In the genomic region with DNA sequence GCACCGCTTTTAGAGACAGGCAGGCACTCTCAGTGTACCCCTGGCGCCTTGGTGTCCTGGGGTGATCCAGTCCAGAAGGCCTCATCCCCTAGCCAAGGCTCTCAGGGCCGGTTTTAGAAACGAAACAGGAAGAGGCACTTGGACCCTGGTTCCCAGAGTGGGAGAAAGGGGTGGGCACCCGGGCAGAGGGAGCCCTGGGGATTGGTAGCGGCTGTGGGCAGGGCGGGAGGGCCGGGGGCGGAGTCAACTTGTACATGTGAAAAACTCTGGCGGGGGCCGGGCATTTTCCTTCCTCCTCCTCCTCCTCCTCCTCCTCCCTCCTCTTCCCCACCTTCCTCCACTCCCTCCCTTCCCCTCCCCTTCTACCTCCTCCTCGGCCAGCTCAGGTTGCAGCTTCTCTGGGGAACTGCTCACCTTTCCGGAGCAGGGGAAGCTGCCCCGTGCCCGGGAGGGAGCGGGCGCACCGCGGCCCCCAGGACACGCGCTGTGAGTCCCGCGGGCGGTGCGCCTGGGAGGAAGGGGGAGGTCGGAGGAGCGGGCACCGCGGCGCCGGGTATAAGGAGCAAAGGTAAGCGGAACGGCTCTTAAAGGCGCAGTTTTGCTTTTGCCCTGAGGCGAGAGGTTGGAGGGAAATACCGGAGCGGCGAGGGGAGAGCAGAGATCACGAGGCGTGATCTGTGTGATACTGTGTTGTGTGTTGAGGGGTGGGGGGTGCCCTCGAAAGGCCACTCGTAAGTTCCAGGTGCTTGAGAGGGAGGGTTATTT, we compare ENCODE assay signal across 1 cellular context.
A peak's percentile ranks its signal among the peaks of the same experiment; 100 is the strongest.
TF ChIP-seq lines count a peak whose summit lies in the region.

A gene (plus strand): TSS at position 359 of the 765 bp plus-strand sequence. CDS start 18,499 bp downstream, outside the sequence.

TF ChIP-seq in HepG2, 621 proteins besides CTCF, POLR2A, EP300 and RAD21 (continued from another document and continues in another):
- TF ChIP-seq, protein P1, sequence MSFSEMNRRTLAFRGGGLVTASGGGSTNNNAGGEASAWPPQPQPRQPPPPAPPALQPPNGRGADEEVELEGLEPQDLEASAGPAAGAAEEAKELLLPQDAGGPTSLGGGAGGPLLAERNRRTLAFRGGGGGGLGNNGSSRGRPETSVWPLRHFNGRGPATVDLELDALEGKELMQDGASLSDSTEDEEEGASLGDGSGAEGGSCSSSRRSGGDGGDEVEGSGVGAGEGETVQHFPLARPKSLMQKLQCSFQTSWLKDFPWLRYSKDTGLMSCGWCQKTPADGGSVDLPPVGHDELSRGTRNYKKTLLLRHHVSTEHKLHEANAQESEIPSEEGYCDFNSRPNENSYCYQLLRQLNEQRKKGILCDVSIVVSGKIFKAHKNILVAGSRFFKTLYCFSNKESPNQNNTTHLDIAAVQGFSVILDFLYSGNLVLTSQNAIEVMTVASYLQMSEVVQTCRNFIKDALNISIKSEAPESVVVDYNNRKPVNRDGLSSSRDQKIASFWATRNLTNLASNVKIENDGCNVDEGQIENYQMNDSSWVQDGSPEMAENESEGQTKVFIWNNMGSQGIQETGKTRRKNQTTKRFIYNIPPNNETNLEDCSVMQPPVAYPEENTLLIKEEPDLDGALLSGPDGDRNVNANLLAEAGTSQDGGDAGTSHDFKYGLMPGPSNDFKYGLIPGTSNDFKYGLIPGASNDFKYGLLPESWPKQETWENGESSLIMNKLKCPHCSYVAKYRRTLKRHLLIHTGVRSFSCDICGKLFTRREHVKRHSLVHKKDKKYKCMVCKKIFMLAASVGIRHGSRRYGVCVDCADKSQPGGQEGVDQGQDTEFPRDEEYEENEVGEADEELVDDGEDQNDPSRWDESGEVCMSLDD (CRISPR knock-in tag; IDR thresholded peaks at IDR 0.05; ENCODE audit: borderline replicate concordance): no peak
- no peak for TF ChIP-seq SMARCE1 (IDR thresholded peaks at IDR 0.05; ENCODE audit: borderline replicate concordance)
- peak; percentile 24; the same call in 1 of the 2 replicates for TF ChIP-seq ZFP90 (CRISPR knock-in tag; IDR thresholded peaks at IDR 0.05; ENCODE audit: borderline replicate concordance)
- 0 out of 2 replicates have a peak, but pooled peaks have one; percentile 14 for TF ChIP-seq GATAD2A (CRISPR knock-in tag; IDR thresholded peaks at IDR 0.05)
- TF ChIP-seq MTF2 (CRISPR knock-in tag; IDR thresholded peaks at IDR 0.05; ENCODE audit: borderline replicate concordance): peak; percentile 89; the same call in 1 of the 2 replicates
- TF ChIP-seq SALL1 (CRISPR knock-in tag; IDR thresholded peaks at IDR 0.05): 0 out of 2 replicates have a peak, but pooled peaks have one; percentile 39
- TF ChIP-seq ISX (CRISPR knock-in tag; conservative IDR thresholded peaks at IDR 0.05): no peak
- TF ChIP-seq KMT2A (CRISPR knock-in tag; IDR thresholded peaks at IDR 0.05): no peak
- no peak for TF ChIP-seq ZFP82 (CRISPR knock-in tag; IDR thresholded peaks at IDR 0.05; ENCODE audit: borderline replicate concordance)
- peak; percentile 94 for TF ChIP-seq ZNF263 (CRISPR knock-in tag; IDR thresholded peaks at IDR 0.05)
- TF ChIP-seq, protein P2, sequence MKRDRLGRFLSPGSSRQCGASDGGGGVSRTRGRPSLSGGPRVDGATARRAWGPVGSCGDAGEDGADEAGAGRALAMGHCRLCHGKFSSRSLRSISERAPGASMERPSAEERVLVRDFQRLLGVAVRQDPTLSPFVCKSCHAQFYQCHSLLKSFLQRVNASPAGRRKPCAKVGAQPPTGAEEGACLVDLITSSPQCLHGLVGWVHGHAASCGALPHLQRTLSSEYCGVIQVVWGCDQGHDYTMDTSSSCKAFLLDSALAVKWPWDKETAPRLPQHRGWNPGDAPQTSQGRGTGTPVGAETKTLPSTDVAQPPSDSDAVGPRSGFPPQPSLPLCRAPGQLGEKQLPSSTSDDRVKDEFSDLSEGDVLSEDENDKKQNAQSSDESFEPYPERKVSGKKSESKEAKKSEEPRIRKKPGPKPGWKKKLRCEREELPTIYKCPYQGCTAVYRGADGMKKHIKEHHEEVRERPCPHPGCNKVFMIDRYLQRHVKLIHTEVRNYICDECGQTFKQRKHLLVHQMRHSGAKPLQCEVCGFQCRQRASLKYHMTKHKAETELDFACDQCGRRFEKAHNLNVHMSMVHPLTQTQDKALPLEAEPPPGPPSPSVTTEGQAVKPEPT (CRISPR knock-in tag; IDR thresholded peaks at IDR 0.05; ENCODE audit: low read depth): no peak; the same call in 1 of the 2 replicates
- no peak; the same call in 1 of the 2 replicates for TF ChIP-seq ZNF761 (CRISPR knock-in tag; conservative IDR thresholded peaks at IDR 0.05)
- TF ChIP-seq MTA1 (CRISPR knock-in tag; IDR thresholded peaks at IDR 0.05; ENCODE audit: borderline replicate concordance): peak; percentile 79; the same call in 1 of the 2 replicates
- TF ChIP-seq HNRNPLL (IDR thresholded peaks at IDR 0.05; ENCODE audit: low read depth, low read length, poor library complexity, severe bottlenecking): peak; percentile 48
- TF ChIP-seq SOX6 (IDR thresholded peaks at IDR 0.05): no peak
- peak; percentile 42; the same call in 1 of the 2 replicates for TF ChIP-seq SOX6 (CRISPR knock-in tag; IDR thresholded peaks at IDR 0.05)
- TF ChIP-seq, protein P3, sequence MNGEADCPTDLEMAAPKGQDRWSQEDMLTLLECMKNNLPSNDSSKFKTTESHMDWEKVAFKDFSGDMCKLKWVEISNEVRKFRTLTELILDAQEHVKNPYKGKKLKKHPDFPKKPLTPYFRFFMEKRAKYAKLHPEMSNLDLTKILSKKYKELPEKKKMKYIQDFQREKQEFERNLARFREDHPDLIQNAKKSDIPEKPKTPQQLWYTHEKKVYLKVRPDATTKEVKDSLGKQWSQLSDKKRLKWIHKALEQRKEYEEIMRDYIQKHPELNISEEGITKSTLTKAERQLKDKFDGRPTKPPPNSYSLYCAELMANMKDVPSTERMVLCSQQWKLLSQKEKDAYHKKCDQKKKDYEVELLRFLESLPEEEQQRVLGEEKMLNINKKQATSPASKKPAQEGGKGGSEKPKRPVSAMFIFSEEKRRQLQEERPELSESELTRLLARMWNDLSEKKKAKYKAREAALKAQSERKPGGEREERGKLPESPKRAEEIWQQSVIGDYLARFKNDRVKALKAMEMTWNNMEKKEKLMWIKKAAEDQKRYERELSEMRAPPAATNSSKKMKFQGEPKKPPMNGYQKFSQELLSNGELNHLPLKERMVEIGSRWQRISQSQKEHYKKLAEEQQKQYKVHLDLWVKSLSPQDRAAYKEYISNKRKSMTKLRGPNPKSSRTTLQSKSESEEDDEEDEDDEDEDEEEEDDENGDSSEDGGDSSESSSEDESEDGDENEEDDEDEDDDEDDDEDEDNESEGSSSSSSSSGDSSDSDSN (CRISPR knock-in tag; IDR thresholded peaks at IDR 0.05): peak; percentile 37
- TF ChIP-seq KMT2B (CRISPR knock-in tag; IDR thresholded peaks at IDR 0.05): no peak
- no peak; the same call in 1 of the 2 replicates for TF ChIP-seq KLF12 (CRISPR knock-in tag; IDR thresholded peaks at IDR 0.05; ENCODE audit: borderline replicate concordance)
- peak; percentile 46; the same call in 1 of the 2 replicates for TF ChIP-seq HNF4A (CRISPR knock-in tag; IDR thresholded peaks at IDR 0.05)
- peak; percentile 32; the same call in 1 of the 2 replicates for TF ChIP-seq ARNT2 (CRISPR knock-in tag; IDR thresholded peaks at IDR 0.05; ENCODE audit: low read depth)
- TF ChIP-seq, protein P4, sequence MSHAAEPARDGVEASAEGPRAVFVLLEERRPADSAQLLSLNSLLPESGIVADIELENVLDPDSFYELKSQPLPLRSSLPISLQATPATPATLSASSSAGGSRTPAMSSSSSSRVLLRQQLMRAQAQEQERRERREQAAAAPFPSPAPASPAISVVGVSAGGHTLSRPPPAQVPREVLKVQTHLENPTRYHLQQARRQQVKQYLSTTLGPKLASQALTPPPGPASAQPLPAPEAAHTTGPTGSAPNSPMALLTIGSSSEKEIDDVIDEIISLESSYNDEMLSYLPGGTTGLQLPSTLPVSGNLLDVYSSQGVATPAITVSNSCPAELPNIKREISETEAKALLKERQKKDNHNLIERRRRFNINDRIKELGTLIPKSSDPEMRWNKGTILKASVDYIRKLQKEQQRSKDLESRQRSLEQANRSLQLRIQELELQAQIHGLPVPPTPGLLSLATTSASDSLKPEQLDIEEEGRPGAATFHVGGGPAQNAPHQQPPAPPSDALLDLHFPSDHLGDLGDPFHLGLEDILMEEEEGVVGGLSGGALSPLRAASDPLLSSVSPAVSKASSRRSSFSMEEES (CRISPR knock-in tag; IDR thresholded peaks at IDR 0.05): 0 out of 2 replicates have a peak, but pooled peaks have one; percentile 38
- no peak for TF ChIP-seq FLYWCH1 (CRISPR knock-in tag; IDR thresholded peaks at IDR 0.05)
- TF ChIP-seq GFI1 (CRISPR knock-in tag; IDR thresholded peaks at IDR 0.05; ENCODE audit: borderline replicate concordance): 0 out of 2 replicates have a peak, but pooled peaks have one; percentile 59
- TF ChIP-seq, protein P5, sequence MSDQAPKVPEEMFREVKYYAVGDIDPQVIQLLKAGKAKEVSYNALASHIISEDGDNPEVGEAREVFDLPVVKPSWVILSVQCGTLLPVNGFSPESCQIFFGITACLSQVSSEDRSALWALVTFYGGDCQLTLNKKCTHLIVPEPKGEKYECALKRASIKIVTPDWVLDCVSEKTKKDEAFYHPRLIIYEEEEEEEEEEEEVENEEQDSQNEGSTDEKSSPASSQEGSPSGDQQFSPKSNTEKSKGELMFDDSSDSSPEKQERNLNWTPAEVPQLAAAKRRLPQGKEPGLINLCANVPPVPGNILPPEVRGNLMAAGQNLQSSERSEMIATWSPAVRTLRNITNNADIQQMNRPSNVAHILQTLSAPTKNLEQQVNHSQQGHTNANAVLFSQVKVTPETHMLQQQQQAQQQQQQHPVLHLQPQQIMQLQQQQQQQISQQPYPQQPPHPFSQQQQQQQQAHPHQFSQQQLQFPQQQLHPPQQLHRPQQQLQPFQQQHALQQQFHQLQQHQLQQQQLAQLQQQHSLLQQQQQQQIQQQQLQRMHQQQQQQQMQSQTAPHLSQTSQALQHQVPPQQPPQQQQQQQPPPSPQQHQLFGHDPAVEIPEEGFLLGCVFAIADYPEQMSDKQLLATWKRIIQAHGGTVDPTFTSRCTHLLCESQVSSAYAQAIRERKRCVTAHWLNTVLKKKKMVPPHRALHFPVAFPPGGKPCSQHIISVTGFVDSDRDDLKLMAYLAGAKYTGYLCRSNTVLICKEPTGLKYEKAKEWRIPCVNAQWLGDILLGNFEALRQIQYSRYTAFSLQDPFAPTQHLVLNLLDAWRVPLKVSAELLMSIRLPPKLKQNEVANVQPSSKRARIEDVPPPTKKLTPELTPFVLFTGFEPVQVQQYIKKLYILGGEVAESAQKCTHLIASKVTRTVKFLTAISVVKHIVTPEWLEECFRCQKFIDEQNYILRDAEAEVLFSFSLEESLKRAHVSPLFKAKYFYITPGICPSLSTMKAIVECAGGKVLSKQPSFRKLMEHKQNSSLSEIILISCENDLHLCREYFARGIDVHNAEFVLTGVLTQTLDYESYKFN (CRISPR knock-in tag; conservative IDR thresholded peaks at IDR 0.05): peak; percentile 56; the same call in 1 of the 2 replicates
- peak; percentile 23; the same call in 1 of the 2 replicates for TF ChIP-seq ZMYM3 (CRISPR knock-in tag; IDR thresholded peaks at IDR 0.05)
- TF ChIP-seq, protein P6, sequence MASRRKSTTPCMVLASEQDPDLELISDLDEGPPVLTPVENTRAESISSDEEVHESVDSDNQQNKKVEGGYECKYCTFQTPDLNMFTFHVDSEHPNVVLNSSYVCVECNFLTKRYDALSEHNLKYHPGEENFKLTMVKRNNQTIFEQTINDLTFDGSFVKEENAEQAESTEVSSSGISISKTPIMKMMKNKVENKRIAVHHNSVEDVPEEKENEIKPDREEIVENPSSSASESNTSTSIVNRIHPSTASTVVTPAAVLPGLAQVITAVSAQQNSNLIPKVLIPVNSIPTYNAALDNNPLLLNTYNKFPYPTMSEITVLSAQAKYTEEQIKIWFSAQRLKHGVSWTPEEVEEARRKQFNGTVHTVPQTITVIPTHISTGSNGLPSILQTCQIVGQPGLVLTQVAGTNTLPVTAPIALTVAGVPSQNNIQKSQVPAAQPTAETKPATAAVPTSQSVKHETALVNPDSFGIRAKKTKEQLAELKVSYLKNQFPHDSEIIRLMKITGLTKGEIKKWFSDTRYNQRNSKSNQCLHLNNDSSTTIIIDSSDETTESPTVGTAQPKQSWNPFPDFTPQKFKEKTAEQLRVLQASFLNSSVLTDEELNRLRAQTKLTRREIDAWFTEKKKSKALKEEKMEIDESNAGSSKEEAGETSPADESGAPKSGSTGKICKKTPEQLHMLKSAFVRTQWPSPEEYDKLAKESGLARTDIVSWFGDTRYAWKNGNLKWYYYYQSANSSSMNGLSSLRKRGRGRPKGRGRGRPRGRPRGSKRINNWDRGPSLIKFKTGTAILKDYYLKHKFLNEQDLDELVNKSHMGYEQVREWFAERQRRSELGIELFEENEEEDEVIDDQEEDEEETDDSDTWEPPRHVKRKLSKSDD (CRISPR knock-in tag; IDR thresholded peaks at IDR 0.05; ENCODE audit: low read depth): no peak
- TF ChIP-seq STAG1 (CRISPR knock-in tag; IDR thresholded peaks at IDR 0.05): no peak
- TF ChIP-seq, protein P7, sequence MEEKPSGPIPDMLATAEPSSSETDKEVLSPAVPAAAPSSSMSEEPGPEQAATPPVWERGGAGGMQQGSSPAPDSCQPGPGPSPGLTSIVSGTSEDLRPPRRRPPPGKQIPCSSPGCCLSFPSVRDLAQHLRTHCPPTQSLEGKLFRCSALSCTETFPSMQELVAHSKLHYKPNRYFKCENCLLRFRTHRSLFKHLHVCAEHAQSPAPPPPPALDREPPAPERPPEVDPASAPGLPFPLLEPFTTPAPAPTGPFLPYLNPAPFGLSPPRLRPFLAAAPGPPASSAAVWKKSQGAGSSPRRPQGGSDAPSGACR (CRISPR knock-in tag; IDR thresholded peaks at IDR 0.05): 0 out of 2 replicates have a peak, but pooled peaks have one; percentile 41
- no peak for TF ChIP-seq RBAK (CRISPR knock-in tag; IDR thresholded peaks at IDR 0.05)
- peak; percentile 52; the same call in 1 of the 2 replicates for TF ChIP-seq BORCS8-MEF2B (CRISPR knock-in tag; IDR thresholded peaks at IDR 0.05)
- peak; percentile 53; the same call in 1 of the 2 replicates for TF ChIP-seq SPEN (CRISPR knock-in tag; IDR thresholded peaks at IDR 0.05; ENCODE audit: low read depth)
- TF ChIP-seq ZNF430 (CRISPR knock-in tag; IDR thresholded peaks at IDR 0.05): no peak
